In the genomic region with DNA sequence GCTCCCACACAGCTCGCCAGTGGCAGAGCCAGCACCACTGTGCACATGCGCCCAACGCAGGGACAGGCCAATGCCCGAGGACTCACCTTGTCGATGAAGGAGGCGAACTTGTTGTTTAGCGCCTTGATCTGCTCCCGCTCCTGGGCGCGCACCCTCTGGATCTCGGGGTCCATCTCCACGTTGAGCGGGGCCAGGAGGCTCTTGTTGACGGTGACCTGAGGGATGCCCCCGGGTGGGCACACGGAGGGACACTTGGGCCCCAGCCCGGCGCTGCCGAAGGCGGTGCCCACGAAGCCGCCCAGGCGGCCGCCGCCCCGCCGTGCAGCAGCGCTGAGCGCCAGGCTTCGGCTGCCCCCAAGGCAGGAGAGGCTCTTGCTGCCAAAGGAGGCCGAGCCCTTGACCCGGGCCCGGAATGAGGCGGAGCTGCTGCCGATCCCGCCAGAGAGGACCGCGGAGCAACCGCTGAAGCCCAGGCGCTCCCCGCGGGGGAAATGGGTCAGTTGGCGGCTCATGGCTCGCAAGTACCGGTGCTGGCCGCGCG, we compare ENCODE assay signal across 32 cellular contexts. TPM values are rescaled to one million over a fixed set of nuclear protein-coding genes. Genes with fewer than 3 reads are reported as not detected.
DNase-seq lines count a peak whose midpoint lies in the region; ATAC-seq and TF ChIP-seq lines count a peak whose summit lies in the region.
"Had no signal": no experiment of that assay in that cellular context is flagged by ENCODE, and none has a peak within 500 bp of the region (broad histone marks: within the 10 kb centered on the region; RNA-seq: fewer than 3 reads in every experiment).

KRT72 (minus strand) TSS at position 523 of the 541 bp plus-strand sequence; CDS start at position 512, 11 bp downstream.

- H3K4me1 Mint-ChIP-seq in GM23338, result no peaks in the 10 kb centered on the region
- peaks cover 6% of the 10 kb centered on the region for H3K4me1 Mint-ChIP-seq in endodermal cell
- no peaks in the 10 kb centered on the region for H3K4me1 Mint-ChIP-seq in neural progenitor cell
- H3K4me1 Mint-ChIP-seq in CD4-positive, alpha-beta memory T cell, result peaks cover 9 to 36% (median 22%) of the 10 kb centered on the region in 4 donors
- H3K4me1 Mint-ChIP-seq: stimulated activated memory B cell treated with anti-CD40 and anti-IgM and Interleukin-4, amounts not matched to agents 10 μg/mL and 1 μg/mL and 100 μg/mL, for 72 hours had no signal

- H3K4me2 ChIP-seq in SK-N-SH (no peak within 1 kb of the TSS), GM23338 (peak within 1 kb of the TSS; percentile 62), neural progenitor cell (no peak within 1 kb of the TSS)

- no peaks in the 10 kb centered on the region for H3K4me1 ChIP-seq in SK-N-SH (ENCODE audit: control insufficient read depth in 1 of 2, insufficient read depth in 2 of 2, low read depth in 1 of 2, low read length in 1 of 2)
- H3K4me1 ChIP-seq in GM23338 (ENCODE audit: insufficient read depth), result no peaks in the 10 kb centered on the region
- no peaks in the 10 kb centered on the region for H3K4me1 ChIP-seq in endodermal cell (ENCODE audit: control insufficient read depth, insufficient read depth, low read length)
- H3K4me1 ChIP-seq in neural progenitor cell, result no peaks in the 10 kb centered on the region
- H3K4me1 ChIP-seq in CD4-positive, alpha-beta memory T cell (ENCODE audit: insufficient read depth, low read length), result peaks cover 13% of the 10 kb centered on the region
- H3K4me1 ChIP-seq: right lobe of liver had no signal

- intact Hi-C loops in CD4-positive, alpha-beta memory T cell (cut with micrococcal nuclease), result no loop called here

- H3K4me3 Mint-ChIP-seq in GM23338 (peak within 1 kb of the TSS; percentile 40; the same call in 1 of the 3 replicates), endodermal cell (no peak within 1 kb of the TSS), neural progenitor cell (peak within 1 kb of the TSS; percentile 20)
- H3K4me3 Mint-ChIP-seq in CD4-positive, alpha-beta memory T cell, result no peak within 1 kb of the TSS
- H3K4me3 Mint-ChIP-seq: activated naive CD8-positive, alpha-beta T cell; activated T-cell treated with anti-CD3 and anti-CD28 coated beads, Interleukin-2, amount 50 U/mL, for 72 hours; CD8-positive, alpha-beta T cell; central memory CD8-positive, alpha-beta T cell; stimulated activated memory B cell treated with anti-CD40 and anti-IgM and Interleukin-4, amounts not matched to agents 10 μg/mL and 1 μg/mL and 100 μg/mL, for 72 hours; T-helper 1 cell treated with Interleukin-12 subunit alpha and Interleukin-12 subunit beta and Interleukin-4 antibody, amounts not matched to agents 30 μg/mL and 1 μg/mL, for 36 hours had no signal

- H3K9me2 ChIP-seq in SK-N-SH, result no peaks in the 10 kb centered on the region
- no peaks in the 10 kb centered on the region for H3K9me2 ChIP-seq in GM23338 (ENCODE audit: insufficient read depth)

- 48% methylated on average over 27 of the region's 48 CpGs for WGBS in SK-N-SH (ENCODE audit: low lambda C conversion rate)
- WGBS in endodermal cell (ENCODE audit: insufficient coverage in 1 of 2, insufficient read length in 1 of 2), 2 experiments, result 93% methylated on average over 37 to 48 of the region's 48 CpGs

- H3K27me3 ChIP-seq in SK-N-SH (ENCODE audit: insufficient read depth) (peaks cover 52% of the 10 kb centered on the region), GM23338 (ENCODE audit: insufficient read depth) (peaks cover 24% of the 10 kb centered on the region), endodermal cell (ENCODE audit: control insufficient read depth, insufficient read depth, low read length, poor library complexity, severe bottlenecking) (peaks cover 31% of the 10 kb centered on the region), neural progenitor cell (peaks cover 25% of the 10 kb centered on the region)
- no peaks in the 10 kb centered on the region for H3K27me3 ChIP-seq in CD4-positive, alpha-beta memory T cell (ENCODE audit: insufficient read depth, low read length)

- CTCF ChIA-PET in SK-N-SH (lab: Yijun Ruan, JAX), result no interaction called here
- CTCF ChIA-PET in CD4-positive, alpha-beta memory T cell (lab: Charles Lee; ENCODE audit: partially characterized antibody), result no interaction called here

- no peak within 1 kb of the TSS for H3K27ac Mint-ChIP-seq in GM23338
- H3K27ac Mint-ChIP-seq in endodermal cell, result no peak within 1 kb of the TSS
- H3K27ac Mint-ChIP-seq in neural progenitor cell, result no peak within 1 kb of the TSS
- H3K27ac Mint-ChIP-seq in CD4-positive, alpha-beta memory T cell, result peak within 1 kb of the TSS in 1 of 7 donors; percentile 19
- H3K27ac Mint-ChIP-seq: activated T-cell treated with anti-CD3 and anti-CD28 coated beads, Interleukin-2, amount 50 U/mL, for 72 hours; CD8-positive, alpha-beta T cell; stimulated activated memory B cell treated with anti-CD40 and anti-IgM and Interleukin-4, amounts not matched to agents 10 μg/mL and 1 μg/mL and 100 μg/mL, for 72 hours; T-helper 1 cell treated with Interleukin-12 subunit alpha and Interleukin-12 subunit beta and Interleukin-4 antibody, amounts not matched to agents 30 μg/mL and 1 μg/mL, for 36 hours had no signal

- ATAC-seq in SK-N-SH treated with all-trans-retinoic acid at 6 μM for 48 hours, result no peak
- peak; percentile 91 for ATAC-seq in GM23338
- no peak for ATAC-seq in HG02840 (IDR thresholded peaks at IDR 0.05; ENCODE audit: low FRiP score, unreplicated experiment)
- ATAC-seq: activated CD4-positive, CD25-positive, alpha-beta regulatory T cell treated with anti-CD3 and anti-CD28 coated beads, Interleukin-2, amount 50 U/mL, for 24 hours; activated T-cell treated with anti-CD3 and anti-CD28 coated beads, Interleukin-2, amount 50 U/mL, for 72 hours; CD8-positive, alpha-beta T cell; right lobe of liver; stimulated activated memory B cell treated with anti-CD40 and anti-IgM and Interleukin-4, amounts not matched to agents 10 μg/mL and 1 μg/mL and 100 μg/mL, for 72 hours had no signal

- H4K20me1 ChIP-seq in SK-N-SH (ENCODE audit: insufficient read depth), result no peaks in the 10 kb centered on the region
- no peaks in the 10 kb centered on the region for H4K20me1 ChIP-seq in GM23338 (replicated peaks; ENCODE audit: insufficient read depth)
- H4K20me1 ChIP-seq in neural progenitor cell (ENCODE audit: low read depth), result no peaks in the 10 kb centered on the region

- POLR2A ChIA-PET in SK-N-SH (lab: Yijun Ruan, JAX), result no interaction called here
- POLR2A ChIA-PET in CD4-positive, alpha-beta memory T cell (lab: Charles Lee; ENCODE audit: partially characterized antibody), result interaction anchor here (1.4 kb wide), 1 partner anchor 13 kb away, joined by 3 read pairs; no protein-coding TSS in a partner anchor

- H3K27me3 Mint-ChIP-seq in GM23338 (ENCODE audit: insufficient read depth, low read depth, poor library complexity), result peaks cover 12% of the 10 kb centered on the region
- peaks cover 76% of the 10 kb centered on the region for H3K27me3 Mint-ChIP-seq in endodermal cell (ENCODE audit: insufficient read depth)
- H3K27me3 Mint-ChIP-seq in neural progenitor cell (ENCODE audit: insufficient read depth, low read depth), result peaks cover 4% of the 10 kb centered on the region
- H3K27me3 Mint-ChIP-seq in CD4-positive, alpha-beta memory T cell, result peaks cover 15 to 17% of the 10 kb centered on the region in 2 donors
- H3K27me3 Mint-ChIP-seq: activated naive CD8-positive, alpha-beta T cell had no signal

- no peak for TF ChIP-seq EP300 in SK-N-SH (IDR thresholded peaks at IDR 0.05; ENCODE audit: borderline replicate concordance in 1 of 2, low read depth in 1 of 2, low read length in 1 of 2)

- TF ChIP-seq RAD21 in SK-N-SH (IDR thresholded peaks at IDR 0.05; ENCODE audit: low read length), result no peak

- H3F3A ChIP-seq in SK-N-SH (replicated peaks; ENCODE audit: insufficient read depth), result no peaks in the 10 kb centered on the region
- H3F3A ChIP-seq in GM23338 (replicated peaks; ENCODE audit: low read depth), result no peaks in the 10 kb centered on the region
- no peaks in the 10 kb centered on the region for H3F3A ChIP-seq in neural progenitor cell (ENCODE audit: low read depth)

- no peaks in the 10 kb centered on the region; the same call in 2 of the 3 replicates for H3K9me3 Mint-ChIP-seq in GM23338
- H3K9me3 Mint-ChIP-seq in endodermal cell, result no peaks in the 10 kb centered on the region
- no peaks in the 10 kb centered on the region for H3K9me3 Mint-ChIP-seq in neural progenitor cell
- H3K9me3 Mint-ChIP-seq in CD4-positive, alpha-beta memory T cell, result no peaks in the 10 kb centered on the region
- H3K9me3 Mint-ChIP-seq: activated T-cell treated with anti-CD3 and anti-CD28 coated beads, Interleukin-2, amount 50 U/mL, for 72 hours; CD8-positive, alpha-beta T cell; central memory CD8-positive, alpha-beta T cell; stimulated activated memory B cell treated with anti-CD40 and anti-IgM and Interleukin-4, amounts not matched to agents 10 μg/mL and 1 μg/mL and 100 μg/mL, for 72 hours; T-helper 1 cell treated with Interleukin-12 subunit alpha and Interleukin-12 subunit beta and Interleukin-4 antibody, amounts not matched to agents 30 μg/mL and 1 μg/mL, for 36 hours had no signal

- H3K36me3 ChIP-seq in SK-N-SH (replicated peaks in 1 of 2; ENCODE audit: control insufficient read depth in 1 of 2, insufficient read depth in 2 of 2, low read length in 1 of 2) (no peaks in the 10 kb centered on the region), GM23338 (ENCODE audit: insufficient read depth) (no peaks in the 10 kb centered on the region), endodermal cell (ENCODE audit: control insufficient read depth, insufficient read depth, low read length) (no peaks in the 10 kb centered on the region), neural progenitor cell (no peaks in the 10 kb centered on the region)
- H3K36me3 ChIP-seq in CD4-positive, alpha-beta memory T cell (ENCODE audit: insufficient read depth, low read length), result no peaks in the 10 kb centered on the region
- H3K36me3 ChIP-seq: left ventricle myocardium inferior, right lobe of liver had no signal

- TF ChIP-seq CTCF in SK-N-SH (IDR thresholded peaks at IDR 0.05) (no peak), GM23338 (conservative IDR thresholded peaks at IDR 0.05; ENCODE audit: low read depth in 2 of 2) (no peak), endodermal cell (conservative IDR thresholded peaks at IDR 0.05) (no peak), neural progenitor cell (IDR thresholded peaks at IDR 0.05) (no peak)

- H3K9ac ChIP-seq in SK-N-SH (no peak within 1 kb of the TSS), endodermal cell (ENCODE audit: extremely low read depth, low read length, poor library complexity, severe bottlenecking) (no peak within 1 kb of the TSS), neural progenitor cell (no peak within 1 kb of the TSS)

- no peaks in the 10 kb centered on the region for H3K9me3 ChIP-seq in SK-N-SH
- no peaks in the 10 kb centered on the region for H3K9me3 ChIP-seq in endodermal cell (ENCODE audit: control insufficient read depth, low read length)
- H3K9me3 ChIP-seq in neural progenitor cell (ENCODE audit: low read depth), result no peaks in the 10 kb centered on the region
- H3K9me3 ChIP-seq in CD4-positive, alpha-beta memory T cell (ENCODE audit: control insufficient read depth in 1 of 2, low read length in 2 of 2), result no peaks in the 10 kb centered on the region
- H3K9me3 ChIP-seq: left ventricle myocardium inferior, right lobe of liver had no signal

- no peak within 1 kb of the TSS for H3K4me3 ChIP-seq in SK-N-SH (ENCODE audit: low read depth in 2 of 2, low read length in 1 of 2)
- peak within 1 kb of the TSS; percentile 42 for H3K4me3 ChIP-seq in GM23338
- H3K4me3 ChIP-seq in endodermal cell (ENCODE audit: low read length), result no peak within 1 kb of the TSS
- no peak within 1 kb of the TSS for H3K4me3 ChIP-seq in neural progenitor cell
- H3K4me3 ChIP-seq in CD4-positive, alpha-beta memory T cell (ENCODE audit: low read length in 2 of 2), result no peak within 1 kb of the TSS
- H3K4me3 ChIP-seq: left ventricle myocardium inferior, right lobe of liver had no signal

- no peak within 1 kb of the TSS for H2AFZ ChIP-seq in SK-N-SH (ENCODE audit: low read depth)
- peak within 1 kb of the TSS; percentile 84 for H2AFZ ChIP-seq in GM23338
- no peak within 1 kb of the TSS for H2AFZ ChIP-seq in neural progenitor cell (replicated peaks)

- DNase-seq in SK-N-SH, result peak; percentile 36
- peak; percentile 71 for DNase-seq in GM23338 (ENCODE audit: low spot score)
- peak; percentile 49 for DNase-seq in endodermal cell
- DNase-seq in neural progenitor cell (ENCODE audit: low spot score), result no peak
- no peak for DNase-seq in CD4-positive, alpha-beta memory T cell
- no peak for DNase-seq in NCI-H1930 (lab: John Stamatoyannopoulos, UW)
- DNase-seq: activated T-cell treated with anti-CD3 and anti-CD28 coated beads, Interleukin-2, amount 50 U/mL, for 72 hours; aorta; EL; hypothalamus; left ventricle myocardium inferior; midbrain; NCI-H1417; NCI-H2081; NCI-H226; NCI-H748 treated with DMSO at 0.1 percent for 48 hours; posterior cingulate gyrus; stimulated activated CD4-positive, alpha-beta T cell treated with anti-CD3 and anti-CD28 coated beads, Interleukin-4, amount 100 ng/mL, for 24 hours; substantia nigra had no signal

- H3K27ac ChIP-seq in SK-N-SH (ENCODE audit: low read depth in 2 of 2, low read length in 1 of 2) (no peak within 1 kb of the TSS), GM23338 (ENCODE audit: low read depth) (no peak within 1 kb of the TSS), endodermal cell (ENCODE audit: low read depth, low read length) (no peak within 1 kb of the TSS), neural progenitor cell (no peak within 1 kb of the TSS)
- H3K27ac ChIP-seq in CD4-positive, alpha-beta memory T cell (ENCODE audit: low read depth, low read length), result no peak within 1 kb of the TSS
- H3K27ac ChIP-seq: 22Rv1, left ventricle myocardium inferior, right lobe of liver had no signal

- H3K36me3 Mint-ChIP-seq in GM23338 (ENCODE audit: low read depth) (no peaks in the 10 kb centered on the region), endodermal cell (ENCODE audit: low read depth) (no peaks in the 10 kb centered on the region), neural progenitor cell (no peaks in the 10 kb centered on the region)
- no peaks in the 10 kb centered on the region for H3K36me3 Mint-ChIP-seq in CD4-positive, alpha-beta memory T cell
- H3K36me3 Mint-ChIP-seq: CD8-positive, alpha-beta T cell; stimulated activated memory B cell treated with anti-CD40 and anti-IgM and Interleukin-4, amounts not matched to agents 10 μg/mL and 1 μg/mL and 100 μg/mL, for 72 hours had no signal

- H3K79me2 ChIP-seq in SK-N-SH (ENCODE audit: insufficient read depth), result no peaks in the 10 kb centered on the region
- H3K79me2 ChIP-seq in GM23338 (replicated peaks; ENCODE audit: insufficient read depth), result no peaks in the 10 kb centered on the region
- no peaks in the 10 kb centered on the region for H3K79me2 ChIP-seq in neural progenitor cell (ENCODE audit: low read depth)

RNA-seq across cellular contexts. Expression of gene KRT72, which starts in this region (rescaled TPM):
- not detected in 2 replicates for polyA plus RNA-seq in SK-N-SH (2012; rRNA removed)
- not detected in 2 replicates for polyA plus RNA-seq in SK-N-SH (2012; cell fraction: cytosol; rRNA removed)
- polyA plus RNA-seq in SK-N-SH (2012; cell fraction: nucleus; rRNA removed), result not detected in 2 replicates
- total RNA-seq in GM23338 (2014; rRNA removed; shearing (Covaris generic)), result not detected in 2 replicates
- not detected in 2 replicates for polyA plus RNA-seq in GM23338 (2016; fragmentation: Nextera tagmentation; extraction: Ambion mirVana)
- total RNA-seq in endodermal cell, result not detected
- not detected for polyA plus RNA-seq in endodermal cell (2013, experiment 1 of 2)
- polyA plus RNA-seq in endodermal cell (2013, experiment 2 of 2), result not detected
- total RNA-seq in neural progenitor cell (ENCODE audit: low replicate concordance), result not detected in 2 replicates
- 1 to 10 TPM; 7.7 to 8.4 TPM for total RNA-seq in CD4-positive, alpha-beta memory T cell
- polyA plus RNA-seq in CD4-positive, alpha-beta memory T cell, result not detected
- total RNA-seq: aorta, dermis microvascular lymphatic vessel endothelial cell, left ventricle myocardium inferior, right lobe of liver, SK-MEL-5 had no signal
- polyA plus RNA-seq: neural cell had no signal

Comparison
In these comparisons a context has a peak if more than half of its experiments do, and no peak if none do; other contexts are left out.
1. Peak in DNase-seq in SK-N-SH; RNA of the gene not detected or under 1 TPM.
2. Peak in DNase-seq, ATAC-seq, H3K4me3 ChIP-seq and H3K4me2 ChIP-seq in GM23338; RNA of the gene not detected or under 1 TPM.
3. Peak in DNase-seq in endodermal cell; RNA of the gene not detected or under 1 TPM.
4. H3K4me3 Mint-ChIP-seq: peak in GM23338 (single experiment) and neural progenitor cell (single experiment); none in endodermal cell (single experiment) and CD4-positive, alpha-beta memory T cell (0 of 8).